In genomic region chr13:28181413-28181812, GRCh38 we compare ENCODE assay signal across 12 cellular contexts. TPM values are rescaled to one million over a fixed set of nuclear protein-coding genes. Genes with fewer than 3 reads are reported as not detected.
DNase-seq lines count a peak whose midpoint lies in the region; ATAC-seq and TF ChIP-seq lines count a peak whose summit lies in the region.
"Had no signal": no experiment of that assay in that cellular context is flagged by ENCODE, and none has a peak within 500 bp of the region (broad histone marks: within the 10 kb centered on the region; RNA-seq: fewer than 3 reads in every experiment).

No MANE protein-coding gene starts in this region.

- H3K27ac ChIP-seq in PC-9 (peak overlapping the region; percentile 83), tibial artery (no peak overlapping the region)
- H3K27ac ChIP-seq: VCaP had no signal

- peaks cover 24% of the 10 kb centered on the region for H3F3A ChIP-seq in PC-9 (ENCODE audit: insufficient read depth, low read depth)

- H3K9me2 ChIP-seq in PC-9 (ENCODE audit: insufficient read depth), result no peaks in the 10 kb centered on the region

- H3K9me3 Mint-ChIP-seq in activated CD8-positive, alpha-beta memory T cell treated with anti-CD3 and anti-CD28 coated beads, Interleukin-2, amount 10 ng/mL, durations not matched to agents 7 days and 5 days (ENCODE audit: low read depth), result no peaks in the 10 kb centered on the region
- H3K9me3 Mint-ChIP-seq: activated T-cell treated with anti-CD3 and anti-CD28 coated beads, Interleukin-2, amount 50 U/mL, for 72 hours had no signal

- peaks cover 25% of the 10 kb centered on the region for H3K36me3 Mint-ChIP-seq in activated CD8-positive, alpha-beta memory T cell treated with anti-CD3 and anti-CD28 coated beads, Interleukin-2, amount 10 ng/mL, durations not matched to agents 7 days and 5 days

- H3K36me3 ChIP-seq in PC-9 (ENCODE audit: low read depth) (peaks cover 13% of the 10 kb centered on the region), tibial artery (peaks cover 0 to 7% (median 0%) of the 10 kb centered on the region in 3 donors)

- H3K9me3 ChIP-seq in PC-9 (ENCODE audit: insufficient read depth, low read depth) (peaks cover 7% of the 10 kb centered on the region; the same call in 1 of the 2 replicates), tibial artery (no peaks in the 10 kb centered on the region)

- no peak overlapping the region for H3K4me3 Mint-ChIP-seq in activated CD8-positive, alpha-beta memory T cell treated with anti-CD3 and anti-CD28 coated beads, Interleukin-2, amount 10 ng/mL, durations not matched to agents 7 days and 5 days
- H3K4me3 Mint-ChIP-seq: activated T-cell treated with anti-CD3 and anti-CD28 coated beads, Interleukin-2, amount 50 U/mL, for 72 hours had no signal

- peaks cover 47% of the 10 kb centered on the region for H3K4me1 ChIP-seq in PC-9 (replicated peaks; ENCODE audit: insufficient read depth)
- H3K4me1 ChIP-seq in tibial artery, result peaks cover 0 to 3% (median 0%) of the 10 kb centered on the region in 4 donors

- CTCF ChIA-PET in PC-9 (lab: Charles Lee), result no interaction called here
- CTCF ChIA-PET in activated CD8-positive, alpha-beta memory T cell treated with anti-CD3 and anti-CD28 coated beads, Interleukin-2, amount 10 ng/mL, durations not matched to agents 7 days and 5 days (lab: Charles Lee), result no interaction called here

- BruUV-seq in PC-9 (replicated peaks; lab: Mats Ljungman, UMichigan), result no TSS peak

- H3K79me2 ChIP-seq in PC-9 (ENCODE audit: low read depth), result peaks cover 61% of the 10 kb centered on the region

- no peak overlapping the region for H2AFZ ChIP-seq in PC-9

- H3K27ac Mint-ChIP-seq in activated CD8-positive, alpha-beta memory T cell treated with anti-CD3 and anti-CD28 coated beads, Interleukin-2, amount 10 ng/mL, durations not matched to agents 7 days and 5 days, result no peak overlapping the region
- H3K27ac Mint-ChIP-seq: activated T-cell treated with anti-CD3 and anti-CD28 coated beads, Interleukin-2, amount 50 U/mL, for 72 hours had no signal

- intact Hi-C loops in PC-9 (cut with micrococcal nuclease; ENCODE audit: unreplicated experiment) (loop anchor here (2.0 kb wide), 1 partner anchor 43 kb away; the partner anchor contains the start of gene PAN3), tibial artery (cut with DNase I; ENCODE audit: low total_unique reads) (no loop called here)

- ATAC-seq in activated CD8-positive, alpha-beta memory T cell treated with anti-CD3 and anti-CD28 coated beads, Interleukin-2, amount 10 ng/mL, durations not matched to agents 7 days and 5 days, result no peak
- ATAC-seq in GM18870 (IDR thresholded peaks at IDR 0.05; ENCODE audit: unreplicated experiment), result no peak
- ATAC-seq: activated T-cell treated with anti-CD3 and anti-CD28 coated beads, Interleukin-2, amount 50 U/mL, for 72 hours had no signal

- H4K20me1 ChIP-seq in PC-9 (ENCODE audit: insufficient read depth), result no peaks in the 10 kb centered on the region

- DNase-seq in GM04503 (ENCODE audit: low read depth) (peak; percentile 37), PC-9 (peak in 1 of 2 experiments; percentile 92), epidermal melanocyte (ENCODE audit: insufficient read length, low spot score) (peak; percentile 48), renal cortical epithelial cell (ENCODE audit: low read depth) (peak; percentile 76), tibial artery (no peak)
- no peak for DNase-seq in activated CD8-positive, alpha-beta memory T cell treated with anti-CD3 and anti-CD28 coated beads, Interleukin-2, amount 10 ng/mL, durations not matched to agents 7 days and 5 days
- DNase-seq: activated T-cell treated with anti-CD3 and anti-CD28 coated beads, Interleukin-2, amount 50 U/mL, for 72 hours; NCI-H345; occipital lobe; SHP77 had no signal

- H3K4me3 ChIP-seq in PC-9 (no peak overlapping the region; the same call in 1 of the 2 replicates), tibial artery (no peak overlapping the region)

- TF ChIP-seq CTCF in PC-9 (conservative IDR thresholded peaks at IDR 0.05), result no peak
- no peak for TF ChIP-seq CTCF in tibial artery (IDR thresholded peaks at IDR 0.05)

- no peaks in the 10 kb centered on the region for H3K4me1 Mint-ChIP-seq in activated CD8-positive, alpha-beta memory T cell treated with anti-CD3 and anti-CD28 coated beads, Interleukin-2, amount 10 ng/mL, durations not matched to agents 7 days and 5 days

- POLR2A ChIA-PET in PC-9 (lab: Charles Lee; ENCODE audit: unreplicated experiment), result no interaction called here

- H3K27me3 Mint-ChIP-seq in activated CD8-positive, alpha-beta memory T cell treated with anti-CD3 and anti-CD28 coated beads, Interleukin-2, amount 10 ng/mL, durations not matched to agents 7 days and 5 days, result no peaks in the 10 kb centered on the region

- H3K27me3 ChIP-seq in PC-9 (ENCODE audit: insufficient read depth, low read depth), result no peaks in the 10 kb centered on the region
- no peaks in the 10 kb centered on the region for H3K27me3 ChIP-seq in tibial artery

- H3K4me2 ChIP-seq in PC-9, result peak overlapping the region; percentile 47

RNA-seq across cellular contexts. Expression of gene PAN3, which starts 43.1 kb away (rescaled TPM):
- total RNA-seq in PC-9 (2021) (29.2 and 34.6 TPM in 2 replicates), renal cortical epithelial cell (16.7 and 37.7 TPM in 2 replicates)
- 10 to 100 TPM; 34.1 to 40.7 TPM for total RNA-seq in activated CD8-positive, alpha-beta memory T cell treated with anti-CD3 and anti-CD28 coated beads, Interleukin-2, amount 10 ng/mL, durations not matched to agents 7 days and 5 days

Comparison
In these comparisons a context has a peak if more than half of its experiments do, and no peak if none do; other contexts are left out.
1. DNase-seq: peak in GM04503 (single experiment), epidermal melanocyte (single experiment) and renal cortical epithelial cell (single experiment); none in tibial artery (0 of 2) and activated CD8-positive, alpha-beta memory T cell treated with anti-CD3 and anti-CD28 coated beads, Interleukin-2, amount 10 ng/mL, durations not matched to agents 7 days and 5 days (single experiment).